18 cellular contexts compared by ENCODE assay signal in genomic region chr1:209132736-209133467, GRCh38.
"Had no signal": no experiment of that assay in that cellular context is flagged by ENCODE, and none has a peak within 500 bp of the region (broad histone marks: within the 10 kb centered on the region; RNA-seq: fewer than 3 reads in every experiment).

No MANE protein-coding gene starts in this region.

- H3K36me3 ChIP-seq: gastroesophageal sphincter, stomach, thoracic aorta had no signal

- DNase-seq: effector memory CD4-positive, alpha-beta T cell; glutamatergic neuron; islet precursor cell; mammary epithelial cell; naive thymus-derived CD8-positive, alpha-beta T cell; posterior cingulate gyrus; stimulated activated CD4-positive, alpha-beta T cell treated with anti-CD3 and anti-CD28 coated beads, Interleukin-2, amount 100 ng/mL, for 24 hours; stimulated activated naive CD4-positive, alpha-beta T cell; stomach; substantia nigra; trophoblast cell had no signal

- H3K9me3 ChIP-seq: gastroesophageal sphincter, stomach, thoracic aorta had no signal

- H3K27ac Mint-ChIP-seq: naive thymus-derived CD8-positive, alpha-beta T cell had no signal

- H3K4me1 ChIP-seq: gastroesophageal sphincter, stomach had no signal

- ATAC-seq: esophagus mucosa; gastroesophageal sphincter; left lobe of liver; naive thymus-derived CD8-positive, alpha-beta T cell; sciatic nerve had no signal

- H3K4me3 ChIP-seq: gastroesophageal sphincter, skin epidermis, stomach, thoracic aorta had no signal

- H3K4me1 Mint-ChIP-seq: naive thymus-derived CD8-positive, alpha-beta T cell had no signal

- H3K27ac ChIP-seq: gastroesophageal sphincter, skin epidermis, stomach, thoracic aorta had no signal

- H3K4me3 Mint-ChIP-seq: naive thymus-derived CD8-positive, alpha-beta T cell; neural crest cell had no signal

- H3K27me3 ChIP-seq: gastroesophageal sphincter, stomach had no signal
